Comparison of ENCODE assay signal across 23 cellular contexts in the genomic region with DNA sequence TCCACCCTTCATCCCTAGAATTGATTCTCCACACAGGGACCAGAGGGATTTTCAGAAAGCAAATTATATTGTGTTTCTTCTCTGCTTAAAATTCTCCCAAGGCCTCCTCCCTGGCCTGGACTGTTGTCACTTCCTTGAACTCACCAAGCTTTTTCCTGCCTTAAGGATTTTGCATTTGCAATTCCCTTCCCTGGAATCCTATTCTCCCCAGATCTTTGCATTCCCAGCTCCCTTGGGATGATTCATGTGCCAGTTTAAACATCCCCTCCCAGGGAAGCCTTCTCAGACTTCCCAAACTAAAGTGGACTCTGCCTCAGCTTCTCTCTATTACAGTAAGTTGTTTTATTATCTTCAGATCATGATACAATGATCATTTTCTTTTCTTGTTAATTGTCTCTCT. TPM values are rescaled to one million over a fixed set of nuclear protein-coding genes. Genes with fewer than 3 reads are reported as not detected.
"Had no signal": no experiment of that assay in that cellular context is flagged by ENCODE, and none has a peak within 500 bp of the region (broad histone marks: within the 10 kb centered on the region; RNA-seq: fewer than 3 reads in every experiment).

No MANE protein-coding gene starts in this region.

- H3K4me2 ChIP-seq: KMS-11 had no signal

- DNase-seq: activated B cell treated with CpG ODN at 0.5 μM for 24 hours; activated CD4-positive, alpha-beta memory T cell treated with anti-CD3 and anti-CD28 coated beads, Interleukin-2, amount 10 ng/mL, durations not matched to agents 7 days and 5 days; activated CD4-positive, alpha-beta T cell treated with anti-CD3 and anti-CD28 coated beads for 1 hour; activated CD4-positive, alpha-beta T cell treated with anti-CD3 and anti-CD28 coated beads, Interleukin-2, amount 50 U/mL, for 1 hour; activated naive CD4-positive, alpha-beta T cell treated with anti-CD3 and anti-CD28 coated beads, Interleukin-2, amount 50 U/mL, for 16 hours; activated naive CD8-positive, alpha-beta T cell treated with anti-CD3 and anti-CD28 coated beads, Interleukin-2, amount 10 ng/mL, durations not matched to agents 7 days and 5 days; activated T-cell treated with anti-CD3 and anti-CD28 coated beads, Interleukin-2, amount 50 U/mL, for 72 hours; adrenal gland; anterior cingulate cortex; caudate nucleus; NCI-H1092; NCI-H1417; NCI-H1930; NCI-H2171; NCI-H2227 treated with DMSO at 0.1 percent for 48 hours; NCI-H510A; NCI-H526 treated with DMSO at 0.1 percent for 48 hours; NK-92 treated with Interleukin-12 subunit alpha and Interleukin-12 subunit beta, amount 100 ng/mL, for 24 hours; SHP77 treated with DMSO at 0.1 percent for 48 hours had no signal

- ATAC-seq: activated T-cell treated with anti-CD3 and anti-CD28 coated beads, Interleukin-2, amount 50 U/mL, for 72 hours had no signal

- H3K9me3 ChIP-seq: adrenal gland had no signal

- H3K36me3 ChIP-seq: adrenal gland had no signal

- H3K4me3 ChIP-seq: adrenal gland had no signal

- H3K27ac ChIP-seq: adrenal gland, KMS-11 had no signal

- H3K9ac ChIP-seq: KMS-11 had no signal

RNA-seq across cellular contexts. Expression of a gene that starts 35.2 kb away (rescaled TPM):
- total RNA-seq: activated B cell treated with CpG ODN at 0.5 μM for 24 hours; activated CD8-positive, alpha-beta memory T cell treated with anti-CD3 and anti-CD28 coated beads for 36 hours; MCF 10A; SK-MEL-5 had no signal
